In the genomic region with DNA sequence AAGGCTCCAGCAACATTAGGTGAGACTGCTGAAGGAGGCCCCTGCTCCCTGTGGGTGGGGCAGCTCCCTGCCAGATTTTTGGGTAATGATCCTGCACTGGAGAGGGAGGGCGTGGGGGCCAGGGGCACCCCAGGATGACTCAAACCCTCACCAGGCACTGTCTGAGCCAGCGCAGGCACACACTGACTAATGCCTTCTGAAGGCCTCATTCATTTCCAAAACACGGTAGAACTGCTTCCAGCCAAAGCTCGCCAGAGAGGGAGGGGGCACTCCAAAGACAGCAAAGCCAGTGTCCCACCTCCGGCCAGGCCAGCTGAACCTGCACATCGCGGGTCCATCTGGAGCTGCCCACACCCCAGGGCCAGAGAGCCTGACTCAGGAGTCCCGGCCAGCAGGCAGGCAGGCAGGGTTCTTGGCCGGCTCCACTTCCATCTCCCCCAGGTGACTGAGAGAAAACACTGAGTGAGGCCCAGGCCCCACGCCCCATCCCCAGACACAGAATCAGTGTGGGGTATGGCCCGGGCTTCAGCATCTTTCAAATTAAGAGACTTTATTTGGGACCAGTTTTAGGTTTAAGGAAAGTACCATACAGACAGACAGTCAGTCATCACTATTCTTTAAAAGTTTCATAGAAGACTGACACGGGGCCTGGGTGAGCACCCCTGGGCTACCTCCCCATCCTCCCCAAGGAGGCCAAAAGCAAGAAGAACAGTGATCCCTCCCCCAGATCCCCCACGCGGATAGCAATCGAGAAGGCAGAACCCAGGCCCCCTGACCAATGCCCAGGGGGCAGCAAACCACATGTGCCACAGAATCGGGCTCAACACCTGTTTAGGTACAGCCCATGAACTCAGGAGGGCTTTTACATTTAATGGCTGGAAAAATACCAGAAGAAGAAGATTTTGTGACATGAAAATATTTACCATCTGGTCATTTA, we compare ENCODE assay signal across 1 cellular context.
TF ChIP-seq lines count a peak whose summit lies in the region.

No MANE protein-coding gene starts in this region.

TF ChIP-seq in K562, 482 proteins besides CTCF, POLR2A, EP300 and RAD21 (continued from another document and continues in another):
- TF ChIP-seq KLF10 (CRISPR knock-in tag; IDR thresholded peaks at IDR 0.05) (no peak), FOXJ2 (tag; IDR thresholded peaks at IDR 0.05) (no peak), RB1 (IDR thresholded peaks at IDR 0.05; ENCODE audit: low read depth) (no peak), JUN (IDR thresholded peaks at IDR 0.05; ENCODE audit: borderline replicate concordance, low read depth, low read length) (peak; percentile 60; the same call in 1 of the 2 replicates), JUN (CRISPR knock-in tag; IDR thresholded peaks at IDR 0.05; ENCODE audit: borderline replicate concordance) (no peak; the same call in 1 of the 2 replicates), ZNF766 (CRISPR knock-in tag; conservative IDR thresholded peaks at IDR 0.05) (no peak), ZC3H11A (IDR thresholded peaks at IDR 0.05; ENCODE audit: low read depth, low read length) (no peak), ATF3 (IDR thresholded peaks at IDR 0.05) (peak; percentile 72), ATF3 (CRISPR knock-in tag; conservative IDR thresholded peaks at IDR 0.05) (no peak), RBM22 (IDR thresholded peaks at IDR 0.05; ENCODE audit: low read depth, low read length, poor library complexity, severe bottlenecking) (peak; percentile 48), BDP1 (IDR thresholded peaks at IDR 0.05; ENCODE audit: insufficient read depth, insufficient read length) (no peak), ZNF134 (CRISPR knock-in tag; conservative IDR thresholded peaks at IDR 0.05) (peak; percentile 76), BCL6 (CRISPR knock-in tag; IDR thresholded peaks at IDR 0.05) (no peak), NFIX (CRISPR knock-in tag; IDR thresholded peaks at IDR 0.05; ENCODE audit: low read depth) (no peak), TBP (optimal IDR thresholded peaks at IDR 0.05; ENCODE audit: low read depth, low read length) (no peak), ZNF140 (CRISPR knock-in tag; IDR thresholded peaks at IDR 0.05) (no peak), CHD4 (IDR thresholded peaks at IDR 0.05; ENCODE audit: insufficient read depth, insufficient replicate concordance, low read depth, low read length, poor library complexity, severe bottlenecking) (no peak), VEZF1 (CRISPR knock-in tag; IDR thresholded peaks at IDR 0.05) (peak; percentile 58), POLR2G (IDR thresholded peaks at IDR 0.05; ENCODE audit: low read depth, low read length) (peak; percentile 74), ZNF263 (CRISPR knock-in tag; IDR thresholded peaks at IDR 0.05; ENCODE audit: borderline replicate concordance) (peak; percentile 69), YBX1 (IDR thresholded peaks at IDR 0.05) (no peak), RBFOX2 (IDR thresholded peaks at IDR 0.05; ENCODE audit: low read depth, low read length) (peak; percentile 54; the same call in 1 of the 2 replicates), SMARCA4 (IDR thresholded peaks at IDR 0.05) (no peak), MXI1 (IDR thresholded peaks at IDR 0.05; ENCODE audit: low read depth, low read length) (peak; percentile 38; the same call in 1 of the 2 replicates), BACH1 (tag; IDR thresholded peaks at IDR 0.05) (no peak), KDM5B (IDR thresholded peaks at IDR 0.05; ENCODE audit: insufficient replicate concordance, low read depth, low read length) (peak; percentile 14), PCBP1 (IDR thresholded peaks at IDR 0.05; ENCODE audit: low read depth, low read length, poor library complexity, severe bottlenecking) (no peak), TRIM28 (IDR thresholded peaks at IDR 0.05) (no peak), ZC3H4 (CRISPR knock-in tag; IDR thresholded peaks at IDR 0.05; ENCODE audit: borderline replicate concordance) (0 out of 2 replicates have a peak, but pooled peaks have one; percentile 65), CBX1 (IDR thresholded peaks at IDR 0.05; ENCODE audit: low read depth) (no peak), C11orf30 (IDR thresholded peaks at IDR 0.05; ENCODE audit: low read depth) (no peak), IRF2 (CRISPR knock-in tag; IDR thresholded peaks at IDR 0.05) (no peak), BHLHE40 (IDR thresholded peaks at IDR 0.05; ENCODE audit: low read length) (0 out of 2 replicates have a peak, but pooled peaks have one; percentile 18), TEAD1 (CRISPR knock-in tag; IDR thresholded peaks at IDR 0.05) (0 out of 4 replicates have a peak, but pooled peaks of 1 of the 2 experiments have one; percentile 23)
- TF ChIP-seq, protein P1, sequence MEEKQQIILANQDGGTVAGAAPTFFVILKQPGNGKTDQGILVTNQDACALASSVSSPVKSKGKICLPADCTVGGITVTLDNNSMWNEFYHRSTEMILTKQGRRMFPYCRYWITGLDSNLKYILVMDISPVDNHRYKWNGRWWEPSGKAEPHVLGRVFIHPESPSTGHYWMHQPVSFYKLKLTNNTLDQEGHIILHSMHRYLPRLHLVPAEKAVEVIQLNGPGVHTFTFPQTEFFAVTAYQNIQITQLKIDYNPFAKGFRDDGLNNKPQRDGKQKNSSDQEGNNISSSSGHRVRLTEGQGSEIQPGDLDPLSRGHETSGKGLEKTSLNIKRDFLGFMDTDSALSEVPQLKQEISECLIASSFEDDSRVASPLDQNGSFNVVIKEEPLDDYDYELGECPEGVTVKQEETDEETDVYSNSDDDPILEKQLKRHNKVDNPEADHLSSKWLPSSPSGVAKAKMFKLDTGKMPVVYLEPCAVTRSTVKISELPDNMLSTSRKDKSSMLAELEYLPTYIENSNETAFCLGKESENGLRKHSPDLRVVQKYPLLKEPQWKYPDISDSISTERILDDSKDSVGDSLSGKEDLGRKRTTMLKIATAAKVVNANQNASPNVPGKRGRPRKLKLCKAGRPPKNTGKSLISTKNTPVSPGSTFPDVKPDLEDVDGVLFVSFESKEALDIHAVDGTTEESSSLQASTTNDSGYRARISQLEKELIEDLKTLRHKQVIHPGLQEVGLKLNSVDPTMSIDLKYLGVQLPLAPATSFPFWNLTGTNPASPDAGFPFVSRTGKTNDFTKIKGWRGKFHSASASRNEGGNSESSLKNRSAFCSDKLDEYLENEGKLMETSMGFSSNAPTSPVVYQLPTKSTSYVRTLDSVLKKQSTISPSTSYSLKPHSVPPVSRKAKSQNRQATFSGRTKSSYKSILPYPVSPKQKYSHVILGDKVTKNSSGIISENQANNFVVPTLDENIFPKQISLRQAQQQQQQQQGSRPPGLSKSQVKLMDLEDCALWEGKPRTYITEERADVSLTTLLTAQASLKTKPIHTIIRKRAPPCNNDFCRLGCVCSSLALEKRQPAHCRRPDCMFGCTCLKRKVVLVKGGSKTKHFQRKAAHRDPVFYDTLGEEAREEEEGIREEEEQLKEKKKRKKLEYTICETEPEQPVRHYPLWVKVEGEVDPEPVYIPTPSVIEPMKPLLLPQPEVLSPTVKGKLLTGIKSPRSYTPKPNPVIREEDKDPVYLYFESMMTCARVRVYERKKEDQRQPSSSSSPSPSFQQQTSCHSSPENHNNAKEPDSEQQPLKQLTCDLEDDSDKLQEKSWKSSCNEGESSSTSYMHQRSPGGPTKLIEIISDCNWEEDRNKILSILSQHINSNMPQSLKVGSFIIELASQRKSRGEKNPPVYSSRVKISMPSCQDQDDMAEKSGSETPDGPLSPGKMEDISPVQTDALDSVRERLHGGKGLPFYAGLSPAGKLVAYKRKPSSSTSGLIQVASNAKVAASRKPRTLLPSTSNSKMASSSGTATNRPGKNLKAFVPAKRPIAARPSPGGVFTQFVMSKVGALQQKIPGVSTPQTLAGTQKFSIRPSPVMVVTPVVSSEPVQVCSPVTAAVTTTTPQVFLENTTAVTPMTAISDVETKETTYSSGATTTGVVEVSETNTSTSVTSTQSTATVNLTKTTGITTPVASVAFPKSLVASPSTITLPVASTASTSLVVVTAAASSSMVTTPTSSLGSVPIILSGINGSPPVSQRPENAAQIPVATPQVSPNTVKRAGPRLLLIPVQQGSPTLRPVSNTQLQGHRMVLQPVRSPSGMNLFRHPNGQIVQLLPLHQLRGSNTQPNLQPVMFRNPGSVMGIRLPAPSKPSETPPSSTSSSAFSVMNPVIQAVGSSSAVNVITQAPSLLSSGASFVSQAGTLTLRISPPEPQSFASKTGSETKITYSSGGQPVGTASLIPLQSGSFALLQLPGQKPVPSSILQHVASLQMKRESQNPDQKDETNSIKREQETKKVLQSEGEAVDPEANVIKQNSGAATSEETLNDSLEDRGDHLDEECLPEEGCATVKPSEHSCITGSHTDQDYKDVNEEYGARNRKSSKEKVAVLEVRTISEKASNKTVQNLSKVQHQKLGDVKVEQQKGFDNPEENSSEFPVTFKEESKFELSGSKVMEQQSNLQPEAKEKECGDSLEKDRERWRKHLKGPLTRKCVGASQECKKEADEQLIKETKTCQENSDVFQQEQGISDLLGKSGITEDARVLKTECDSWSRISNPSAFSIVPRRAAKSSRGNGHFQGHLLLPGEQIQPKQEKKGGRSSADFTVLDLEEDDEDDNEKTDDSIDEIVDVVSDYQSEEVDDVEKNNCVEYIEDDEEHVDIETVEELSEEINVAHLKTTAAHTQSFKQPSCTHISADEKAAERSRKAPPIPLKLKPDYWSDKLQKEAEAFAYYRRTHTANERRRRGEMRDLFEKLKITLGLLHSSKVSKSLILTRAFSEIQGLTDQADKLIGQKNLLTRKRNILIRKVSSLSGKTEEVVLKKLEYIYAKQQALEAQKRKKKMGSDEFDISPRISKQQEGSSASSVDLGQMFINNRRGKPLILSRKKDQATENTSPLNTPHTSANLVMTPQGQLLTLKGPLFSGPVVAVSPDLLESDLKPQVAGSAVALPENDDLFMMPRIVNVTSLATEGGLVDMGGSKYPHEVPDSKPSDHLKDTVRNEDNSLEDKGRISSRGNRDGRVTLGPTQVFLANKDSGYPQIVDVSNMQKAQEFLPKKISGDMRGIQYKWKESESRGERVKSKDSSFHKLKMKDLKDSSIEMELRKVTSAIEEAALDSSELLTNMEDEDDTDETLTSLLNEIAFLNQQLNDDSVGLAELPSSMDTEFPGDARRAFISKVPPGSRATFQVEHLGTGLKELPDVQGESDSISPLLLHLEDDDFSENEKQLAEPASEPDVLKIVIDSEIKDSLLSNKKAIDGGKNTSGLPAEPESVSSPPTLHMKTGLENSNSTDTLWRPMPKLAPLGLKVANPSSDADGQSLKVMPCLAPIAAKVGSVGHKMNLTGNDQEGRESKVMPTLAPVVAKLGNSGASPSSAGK (IDR thresholded peaks at IDR 0.05): no peak
- TF ChIP-seq, protein P2, sequence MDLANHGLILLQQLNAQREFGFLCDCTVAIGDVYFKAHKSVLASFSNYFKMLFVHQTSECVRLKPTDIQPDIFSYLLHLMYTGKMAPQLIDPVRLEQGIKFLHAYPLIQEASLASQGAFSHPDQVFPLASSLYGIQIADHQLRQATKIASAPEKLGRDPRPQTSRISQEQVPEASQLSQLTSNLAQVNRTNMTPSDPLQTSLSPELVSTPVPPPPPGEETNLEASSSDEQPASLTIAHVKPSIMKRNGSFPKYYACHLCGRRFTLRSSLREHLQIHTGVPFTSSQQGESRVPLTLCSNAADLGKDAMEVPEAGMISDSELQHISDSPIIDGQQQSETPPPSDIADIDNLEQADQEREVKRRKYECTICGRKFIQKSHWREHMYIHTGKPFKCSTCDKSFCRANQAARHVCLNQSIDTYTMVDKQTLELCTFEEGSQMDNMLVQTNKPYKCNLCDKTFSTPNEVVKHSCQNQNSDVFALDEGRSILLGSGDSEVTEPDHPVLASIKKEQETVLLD (IDR thresholded peaks at IDR 0.05): 0 out of 2 replicates have a peak, but pooled peaks have one; percentile 11
- TF ChIP-seq, protein P3, sequence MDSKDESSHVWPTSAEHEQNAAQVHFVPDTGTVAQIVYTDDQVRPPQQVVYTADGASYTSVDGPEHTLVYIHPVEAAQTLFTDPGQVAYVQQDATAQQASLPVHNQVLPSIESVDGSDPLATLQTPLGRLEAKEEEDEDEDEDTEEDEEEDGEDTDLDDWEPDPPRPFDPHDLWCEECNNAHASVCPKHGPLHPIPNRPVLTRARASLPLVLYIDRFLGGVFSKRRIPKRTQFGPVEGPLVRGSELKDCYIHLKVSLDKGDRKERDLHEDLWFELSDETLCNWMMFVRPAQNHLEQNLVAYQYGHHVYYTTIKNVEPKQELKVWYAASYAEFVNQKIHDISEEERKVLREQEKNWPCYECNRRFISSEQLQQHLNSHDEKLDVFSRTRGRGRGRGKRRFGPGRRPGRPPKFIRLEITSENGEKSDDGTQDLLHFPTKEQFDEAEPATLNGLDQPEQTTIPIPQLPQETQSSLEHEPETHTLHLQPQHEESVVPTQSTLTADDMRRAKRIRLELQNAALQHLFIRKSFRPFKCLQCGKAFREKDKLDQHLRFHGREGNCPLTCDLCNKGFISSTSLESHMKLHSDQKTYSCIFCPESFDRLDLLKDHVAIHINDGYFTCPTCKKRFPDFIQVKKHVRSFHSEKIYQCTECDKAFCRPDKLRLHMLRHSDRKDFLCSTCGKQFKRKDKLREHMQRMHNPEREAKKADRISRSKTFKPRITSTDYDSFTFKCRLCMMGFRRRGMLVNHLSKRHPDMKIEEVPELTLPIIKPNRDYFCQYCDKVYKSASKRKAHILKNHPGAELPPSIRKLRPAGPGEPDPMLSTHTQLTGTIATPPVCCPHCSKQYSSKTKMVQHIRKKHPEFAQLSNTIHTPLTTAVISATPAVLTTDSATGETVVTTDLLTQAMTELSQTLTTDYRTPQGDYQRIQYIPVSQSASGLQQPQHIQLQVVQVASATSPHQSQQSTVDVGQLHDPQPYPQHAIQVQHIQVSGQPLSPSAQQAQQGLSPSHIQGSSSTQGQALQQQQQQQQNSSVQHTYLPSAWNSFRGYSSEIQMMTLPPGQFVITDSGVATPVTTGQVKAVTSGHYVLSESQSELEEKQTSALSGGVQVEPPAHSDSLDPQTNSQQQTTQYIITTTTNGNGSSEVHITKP (IDR thresholded peaks at IDR 0.05; ENCODE audit: partially characterized antibody): peak; percentile 22
- TF ChIP-seq, protein P4, sequence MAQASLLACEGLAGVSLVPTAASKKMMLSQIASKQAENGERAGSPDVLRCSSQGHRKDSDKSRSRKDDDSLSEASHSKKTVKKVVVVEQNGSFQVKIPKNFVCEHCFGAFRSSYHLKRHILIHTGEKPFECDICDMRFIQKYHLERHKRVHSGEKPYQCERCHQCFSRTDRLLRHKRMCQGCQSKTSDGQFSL (CRISPR knock-in tag; IDR thresholded peaks at IDR 0.05): no peak
- TF ChIP-seq, protein P4 (tag; IDR thresholded peaks at IDR 0.05): peak in 1 of 2 experiments; percentile 53; a peak in 1 of 4 replicates
